In the genomic region with DNA sequence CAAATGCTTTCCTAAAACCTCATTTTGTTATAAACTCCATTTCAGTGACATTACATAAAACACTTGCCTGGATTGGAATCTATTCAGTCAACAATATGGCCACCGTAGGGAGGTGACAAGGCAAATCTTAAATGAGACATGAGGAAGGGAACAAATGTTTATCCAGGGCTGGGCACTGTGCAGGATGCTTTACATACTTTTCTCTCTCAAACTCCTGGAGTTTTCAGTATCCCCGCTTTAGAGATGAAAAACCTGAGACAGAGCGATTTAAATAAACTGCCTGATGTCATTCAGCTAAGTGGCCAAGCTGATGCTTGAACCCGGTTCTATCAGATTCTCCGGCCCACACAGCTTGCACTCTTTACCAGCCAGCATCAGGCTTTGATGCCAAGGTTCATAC, we compare ENCODE assay signal across 1 cellular context.
TF ChIP-seq lines count a peak whose summit lies in the region.

No MANE protein-coding gene starts in this region.

TF ChIP-seq in IMR-90, 13 proteins besides CTCF, POLR2A, EP300 and RAD21:
- TF ChIP-seq RFX5 (IDR thresholded peaks at IDR 0.05; ENCODE audit: low read depth, low read length) (no peak), CEBPB (IDR thresholded peaks at IDR 0.05; ENCODE audit: low read depth, low read length) (no peak), MXI1 (IDR thresholded peaks at IDR 0.05; ENCODE audit: borderline replicate concordance, low read depth, low read length) (no peak)
